In genomic region chr2:24932715-24933114, GRCh38 we compare ENCODE assay signal across 31 cellular contexts.
"Had no signal": no experiment of that assay in that cellular context is flagged by ENCODE, and none has a peak within 500 bp of the region (broad histone marks: within the 10 kb centered on the region; RNA-seq: fewer than 3 reads in every experiment).

No MANE protein-coding gene starts in this region.

- H3K4me1 ChIP-seq: parathyroid adenoma, right lobe of liver, sigmoid colon, suprapubic skin, testis, transverse colon, upper lobe of right lung, vagina had no signal

- FAIRE-seq: small intestine had no signal

- H3K79me2 ChIP-seq: parathyroid adenoma had no signal

- H2AFZ ChIP-seq: neural progenitor cell, parathyroid adenoma had no signal

- H3K9me3 ChIP-seq: neutrophil, ovary, psoas muscle, right lobe of liver, sigmoid colon, suprapubic skin, testis, tibial artery, transverse colon, upper lobe of right lung, vagina had no signal

- H3K4me2 ChIP-seq: neural progenitor cell had no signal

- H3K36me3 Mint-ChIP-seq: naive B cell; naive thymus-derived CD8-positive, alpha-beta T cell; natural killer cell treated with Interleukin-12 subunit alpha and Interleukin-12 subunit beta and Interleukin-15 and Interleukin-18, amount 100 ng/mL, for 72 hours; neural progenitor cell; stimulated activated memory B cell treated with anti-CD40 and anti-IgM and Interleukin-4, amounts not matched to agents 10 μg/mL and 1 μg/mL and 100 μg/mL, for 72 hours; type B pancreatic cell had no signal

- H3K36me3 ChIP-seq: neural progenitor cell, neutrophil, ovary, right lobe of liver, sigmoid colon, suprapubic skin, tibial artery, transverse colon, upper lobe of right lung, vagina had no signal

- DNase-seq: naive B cell; naive thymus-derived CD8-positive, alpha-beta T cell; nucleus accumbens; ovary; posterior cingulate gyrus; psoas muscle; right cardiac atrium; right lobe of liver; sigmoid colon; small intestine; stimulated activated CD4-positive, alpha-beta T cell treated with anti-CD3 and anti-CD28 coated beads, Interleukin-15, amount 100 ng/mL, for 24 hours; stimulated activated CD4-positive, alpha-beta T cell treated with anti-CD3 and anti-CD28 coated beads, Interleukin-4, amount 100 ng/mL, for 1 hour; stimulated activated CD4-positive, alpha-beta T cell treated with anti-CD3 and anti-CD28 coated beads, Interleukin-4, amount 100 ng/mL, for 4 hours; stimulated activated CD8-positive, alpha-beta memory T cell treated with anti-CD3 and anti-CD28 coated beads, Interleukin-4, amount 100 ng/mL, for 48 hours; stimulated activated naive CD4-positive, alpha-beta T cell; stimulated activated naive CD8-positive, alpha-beta T cell treated with anti-CD3 and anti-CD28 coated beads, Interleukin-15, amount 100 ng/mL, for 72 hours; stimulated activated naive CD8-positive, alpha-beta T cell treated with anti-CD3 and anti-CD28 coated beads, Interleukin-15, Interleukin-2, amounts not matched to agents 100 U/mL and 50 U/mL, for 24 hours; substantia nigra; testis; tibial artery; transverse colon; upper lobe of right lung had no signal

- ATAC-seq: naive thymus-derived CD8-positive, alpha-beta T cell; natural killer cell treated with Interleukin-12 subunit alpha and Interleukin-12 subunit beta and Interleukin-15 and Interleukin-18, amount 100 ng/mL, for 72 hours; psoas muscle; right cardiac atrium; right lobe of liver; stimulated activated memory B cell treated with anti-CD40 and anti-IgM and Interleukin-4, amounts not matched to agents 10 μg/mL and 1 μg/mL and 100 μg/mL, for 72 hours; stimulated activated naive CD8-positive, alpha-beta T cell treated with anti-CD3 and anti-CD28 coated beads, Interleukin-15, amount 100 ng/mL, for 72 hours; stimulated activated naive CD8-positive, alpha-beta T cell treated with anti-CD3 and anti-CD28 coated beads, Interleukin-15, Interleukin-2, amounts not matched to agents 100 U/mL and 50 U/mL, for 24 hours; upper lobe of right lung had no signal

- H3K27me3 ChIP-seq: neural progenitor cell, neutrophil, ovary, right lobe of liver, suprapubic skin, testis, tibial artery, transverse colon, upper lobe of right lung, vagina had no signal

- H3K9ac ChIP-seq: neural progenitor cell, parathyroid adenoma had no signal

- H3K27ac Mint-ChIP-seq: natural killer cell treated with Interleukin-12 subunit alpha and Interleukin-12 subunit beta and Interleukin-15 and Interleukin-18, amount 100 ng/mL, for 72 hours; neural progenitor cell; progenitor cell of endocrine pancreas; stimulated activated memory B cell treated with anti-CD40 and anti-IgM and Interleukin-4, amounts not matched to agents 10 μg/mL and 1 μg/mL and 100 μg/mL, for 72 hours; type B pancreatic cell had no signal

- H3K4me3 ChIP-seq: neural progenitor cell, ovary, psoas muscle, right lobe of liver, sigmoid colon, suprapubic skin, testis, tibial artery, transverse colon, upper lobe of right lung, vagina had no signal

- H3K27me3 Mint-ChIP-seq: naive B cell; natural killer cell treated with Interleukin-12 subunit alpha and Interleukin-12 subunit beta and Interleukin-15 and Interleukin-18, amount 100 ng/mL, for 72 hours; stimulated activated memory B cell treated with anti-CD40 and anti-IgM and Interleukin-4, amounts not matched to agents 10 μg/mL and 1 μg/mL and 100 μg/mL, for 72 hours had no signal

- H3K27ac ChIP-seq: neural progenitor cell, neutrophil, ovary, parathyroid adenoma, psoas muscle, right lobe of liver, sigmoid colon, suprapubic skin, testis, tibial artery, transverse colon, upper lobe of right lung, vagina had no signal

- H3K4me3 Mint-ChIP-seq: naive thymus-derived CD8-positive, alpha-beta T cell; natural killer cell treated with Interleukin-12 subunit alpha and Interleukin-12 subunit beta and Interleukin-15 and Interleukin-18, amount 100 ng/mL, for 72 hours; neural progenitor cell; stimulated activated memory B cell treated with anti-CD40 and anti-IgM and Interleukin-4, amounts not matched to agents 10 μg/mL and 1 μg/mL and 100 μg/mL, for 72 hours; stimulated activated naive CD8-positive, alpha-beta T cell treated with anti-CD3 and anti-CD28 coated beads, Interleukin-15, amount 100 ng/mL, for 72 hours; type B pancreatic cell had no signal

- H3K9me3 Mint-ChIP-seq: naive B cell; naive thymus-derived CD8-positive, alpha-beta T cell; natural killer cell treated with Interleukin-12 subunit alpha and Interleukin-12 subunit beta and Interleukin-15 and Interleukin-18, amount 100 ng/mL, for 72 hours; neural progenitor cell; stimulated activated memory B cell treated with anti-CD40 and anti-IgM and Interleukin-4, amounts not matched to agents 10 μg/mL and 1 μg/mL and 100 μg/mL, for 72 hours; stimulated activated naive CD8-positive, alpha-beta T cell treated with anti-CD3 and anti-CD28 coated beads, Interleukin-15, amount 100 ng/mL, for 72 hours; type B pancreatic cell had no signal
